ENCODE assay signal across 8 cellular contexts in genomic region chr1:93346472-93346991, GRCh38. TPM values are rescaled to one million over a fixed set of nuclear protein-coding genes. Genes with fewer than 3 reads are reported as not detected.
DNase-seq lines count a peak whose midpoint lies in the region; ATAC-seq and TF ChIP-seq lines count a peak whose summit lies in the region.

No MANE protein-coding gene starts in this region.

- H3K27ac ChIP-seq in BLaER1: peak overlapping the region; percentile 94
- peak overlapping the region; percentile 86 for H3K27ac ChIP-seq in PC-9

- TSS peak; percentile 57 for BruUV-seq in PC-9 (replicated peaks; lab: Mats Ljungman, UMichigan)

- H2AFZ ChIP-seq in PC-9: peak overlapping the region; percentile 94

- peaks cover 87% of the 10 kb centered on the region for H3K79me2 ChIP-seq in PC-9 (ENCODE audit: low read depth)

- intact Hi-C loops in PC-9 (cut with micrococcal nuclease; ENCODE audit: unreplicated experiment) (loop anchor here (1.0 to 5.0 kb wide), 3 partner anchors 42 to 501 kb away; partner anchors contain the start of gene FNBP1L), Right ventricle myocardium superior (cut with DNase I) (no loop called here)

- H3K4me2 ChIP-seq in BLaER1: peak overlapping the region; percentile 82
- H3K4me2 ChIP-seq in PC-9: peak overlapping the region; percentile 92

- H3K9ac ChIP-seq in BLaER1: peak overlapping the region; percentile 90

- H3K27ac Mint-ChIP-seq in progenitor cell of endocrine pancreas: peak overlapping the region; percentile 96

- H3K36me3 ChIP-seq in BLaER1 (peaks cover 3% of the 10 kb centered on the region; the same call in 1 of the 2 replicates), PC-9 (ENCODE audit: low read depth) (peaks cover 27% of the 10 kb centered on the region)

- TF ChIP-seq CTCF in PC-9 (conservative IDR thresholded peaks at IDR 0.05) (no peak), progenitor cell of endocrine pancreas (IDR thresholded peaks at IDR 0.05; ENCODE audit: unreplicated experiment) (no peak)

- H3K9me3 Mint-ChIP-seq in progenitor cell of endocrine pancreas (ENCODE audit: low read depth): no peaks in the 10 kb centered on the region

- ATAC-seq in GM18520 (IDR thresholded peaks at IDR 0.05; ENCODE audit: unreplicated experiment) (peak; percentile 7), HG03064 (IDR thresholded peaks at IDR 0.05; ENCODE audit: low read depth, unreplicated experiment) (peak; percentile 19), Right ventricle myocardium superior (ENCODE audit: poor library complexity) (peak; percentile 6)

- CTCF ChIA-PET in PC-9 (lab: Charles Lee): interaction anchor here (0.6 kb wide), 1 partner anchor 278 kb away, joined by 3 read pairs; no protein-coding TSS in a partner anchor

- H3K36me3 Mint-ChIP-seq in progenitor cell of endocrine pancreas (ENCODE audit: insufficient read depth): peaks cover 1% of the 10 kb centered on the region

- H3F3A ChIP-seq in PC-9 (ENCODE audit: insufficient read depth, low read depth): peaks cover 8% of the 10 kb centered on the region

- H3K9me3 ChIP-seq in BLaER1: no peaks in the 10 kb centered on the region
- H3K9me3 ChIP-seq in PC-9 (ENCODE audit: insufficient read depth, low read depth): no peaks in the 10 kb centered on the region

- DNase-seq in PC-9 (peak in 1 of 2 experiments; percentile 59), Right ventricle myocardium superior (no peak), progenitor cell of endocrine pancreas (ENCODE audit: low spot score, unreplicated experiment) (no peak), NCI-H524 treated with DMSO at 0.1 percent for 48 hours (lab: John Stamatoyannopoulos, UW) (no peak)
- peak; percentile 20 for DNase-seq in activated naive CD4-positive, alpha-beta T cell treated with anti-CD3 and anti-CD28 coated beads, Interleukin-2, amount 50 U/mL, for 16 hours

- H3K27me3 ChIP-seq in BLaER1: no peaks in the 10 kb centered on the region
- no peaks in the 10 kb centered on the region for H3K27me3 ChIP-seq in PC-9 (ENCODE audit: insufficient read depth, low read depth)

- H3K4me3 ChIP-seq in BLaER1: peak overlapping the region; percentile 93
- H3K4me3 ChIP-seq in PC-9: peak overlapping the region; percentile 86

- no peaks in the 10 kb centered on the region for H3K27me3 Mint-ChIP-seq in progenitor cell of endocrine pancreas

- H4K20me1 ChIP-seq in BLaER1 (peaks cover 52% of the 10 kb centered on the region), PC-9 (ENCODE audit: insufficient read depth) (peaks cover 32% of the 10 kb centered on the region)

- peak overlapping the region; percentile 96 for H3K4me3 Mint-ChIP-seq in progenitor cell of endocrine pancreas (ENCODE audit: low read depth)

- POLR2A ChIA-PET in PC-9 (lab: Charles Lee; ENCODE audit: unreplicated experiment): no interaction called here

- peaks cover 31% of the 10 kb centered on the region for H3K4me1 ChIP-seq in BLaER1
- H3K4me1 ChIP-seq in PC-9 (replicated peaks; ENCODE audit: insufficient read depth): peaks cover 35% of the 10 kb centered on the region

- H3K4me1 Mint-ChIP-seq in progenitor cell of endocrine pancreas (ENCODE audit: low read depth): peaks cover 25% of the 10 kb centered on the region

- H3K9me2 ChIP-seq in PC-9 (ENCODE audit: insufficient read depth): no peaks in the 10 kb centered on the region

RNA-seq across cellular contexts. Expression of gene DR1, which starts 0.8 kb away (rescaled TPM):
- 33.6 and 37.8 TPM in 2 replicates for total RNA-seq in PC-9 (2021)
- total RNA-seq in Right ventricle myocardium superior: 33.2 TPM
- total RNA-seq in progenitor cell of endocrine pancreas: 35.9 and 36.8 TPM in 2 replicates
